8 cellular contexts compared by ENCODE assay signal in the genomic region with DNA sequence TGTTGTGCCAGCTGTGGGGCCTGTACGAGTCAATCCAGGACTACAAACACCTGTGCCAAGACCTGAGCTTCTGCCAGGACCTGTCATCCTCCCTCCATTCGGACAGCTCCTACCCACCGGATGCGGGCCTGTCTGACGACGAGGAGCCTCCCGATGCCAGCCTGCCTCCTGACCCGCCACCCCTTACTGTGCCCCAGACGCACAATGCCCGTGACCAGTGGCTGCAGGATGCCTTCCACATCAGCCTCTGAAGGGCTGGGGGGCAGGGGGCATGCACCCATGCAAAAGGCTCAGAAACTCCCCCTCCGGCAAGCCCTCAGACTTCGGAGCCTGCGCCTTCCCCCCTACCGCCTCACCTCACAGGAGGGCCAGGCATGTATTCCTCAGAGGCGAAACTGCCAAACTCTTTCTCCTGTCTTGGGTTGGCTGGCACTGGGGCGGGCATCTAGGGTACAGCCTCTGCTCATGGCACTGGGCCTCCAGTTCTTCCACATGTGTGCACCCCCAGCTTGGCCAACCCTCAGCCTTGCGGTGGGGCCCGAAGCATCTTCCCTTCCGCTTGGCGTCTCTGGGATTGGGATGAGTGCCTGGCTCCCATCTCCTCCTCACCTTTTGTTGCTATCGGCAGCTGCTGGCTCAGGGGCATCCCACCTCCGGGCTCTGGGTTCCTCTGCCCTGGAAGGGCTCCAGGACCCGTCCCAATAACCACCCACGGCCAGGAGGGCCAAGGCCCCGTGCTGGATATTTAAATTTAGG. TPM values are rescaled to one million over a fixed set of nuclear protein-coding genes. Genes with fewer than 3 reads are reported as not detected.
DNase-seq lines count a peak whose midpoint lies in the region; ATAC-seq and TF ChIP-seq lines count a peak whose summit lies in the region.

No MANE protein-coding gene starts in this region.

- H3K27me3 Mint-ChIP-seq in chondrocyte (ENCODE audit: low read depth): no peaks in the 10 kb centered on the region
- no peaks in the 10 kb centered on the region for H3K27me3 Mint-ChIP-seq in naive B cell

- H3K4me3 Mint-ChIP-seq in chondrocyte (ENCODE audit: unreplicated experiment): peak overlapping the region; percentile 74
- peak overlapping the region; percentile 92 to 99 (median 96) for H3K4me3 Mint-ChIP-seq in naive B cell

- peak overlapping the region; percentile 89 for H3K4me3 ChIP-seq in AG04449 (ENCODE audit: low read depth, low read length)
- H3K4me3 ChIP-seq in Jurkat, Clone E6-1 (ENCODE audit: low read length): peak overlapping the region; percentile 94

- peaks cover 76% of the 10 kb centered on the region for H3K4me1 Mint-ChIP-seq in chondrocyte (ENCODE audit: low read depth)
- H3K4me1 Mint-ChIP-seq in naive B cell: peaks cover 62 to 85% (median 75%) of the 10 kb centered on the region in 3 donors

- ATAC-seq in naive B cell (ENCODE audit: low read depth in 2 of 2) (no peak), GM18870 (IDR thresholded peaks at IDR 0.05; ENCODE audit: unreplicated experiment) (no peak), HG02610 (IDR thresholded peaks at IDR 0.05; ENCODE audit: unreplicated experiment) (no peak)

- H3K36me3 Mint-ChIP-seq in chondrocyte (ENCODE audit: low read depth) (peaks cover 4% of the 10 kb centered on the region), naive B cell (no peaks in the 10 kb centered on the region)

- POLR2A ChIA-PET in AG04449 (lab: Yijun Ruan, JAX): interaction anchor here (1.0 to 4.6 kb wide), 4 partner anchors 14 to 48 kb away, joined by 3 to 28 read pairs (median 8); a partner anchor contains a TSS

- CTCF ChIA-PET in AG04449 (lab: Yijun Ruan, JAX): interaction anchor here (0.7 to 16.3 kb wide), 18 partner anchors 9 to 244 kb away, joined by 3 to 207 read pairs (median 4); a partner anchor contains a TSS

- no peak for TF ChIP-seq CTCF in AG04449 (IDR thresholded peaks at IDR 0.05; ENCODE audit: insufficient read depth, low read length, missing control alignments)
- TF ChIP-seq CTCF in chondrocyte (IDR thresholded peaks at IDR 0.05): no peak
- TF ChIP-seq CTCF in GM20000 (IDR thresholded peaks at IDR 0.05; ENCODE audit: extremely low read depth, missing control alignments): no peak

- no peaks in the 10 kb centered on the region for H3K9me3 Mint-ChIP-seq in chondrocyte (ENCODE audit: low read depth)
- no peaks in the 10 kb centered on the region for H3K9me3 Mint-ChIP-seq in naive B cell

- DNase-seq in AG04449 (ENCODE audit: low read depth, low spot score): no peak
- DNase-seq in Jurkat, Clone E6-1 (ENCODE audit: low read depth, low spot score): no peak
- no peak for DNase-seq in chondrocyte (ENCODE audit: low spot score)
- no peak for DNase-seq in naive B cell
- no peak for DNase-seq in activated CD4-positive, CD25-positive, alpha-beta regulatory T cell treated with anti-CD3 and anti-CD28 coated beads, Interleukin-2, amount 50 U/mL, for 72 hours
- no peak for DNase-seq in GM20000 (ENCODE audit: low spot score)

- peak overlapping the region; percentile 87 for H3K27ac Mint-ChIP-seq in chondrocyte (ENCODE audit: unreplicated experiment)
- peak overlapping the region; percentile 95 to 100 (median 99) for H3K27ac Mint-ChIP-seq in naive B cell

RNA-seq across cellular contexts. Expression of a gene that starts 1.2 kb away (rescaled TPM):
- polyA plus RNA-seq in Jurkat, Clone E6-1 (2012; ENCODE audit: insufficient read depth, insufficient read length): 51.2 TPM
- 84.8 to 91.9 TPM (median 86.8 TPM) in 3 replicates for total RNA-seq in chondrocyte
- 10 to 100 TPM; 44.3 to 82.6 (median 61.8) TPM for polyA plus RNA-seq in naive B cell (ENCODE audit: low read depth in 6 of 6)

RNA-seq across cellular contexts. Expression of a gene that starts 2.3 kb away (rescaled TPM):
- polyA plus RNA-seq in Jurkat, Clone E6-1 (2012; ENCODE audit: insufficient read depth, insufficient read length): 37.5 TPM
- total RNA-seq in chondrocyte: 28.1 to 82.0 TPM (median 81.3 TPM) in 3 replicates
- polyA plus RNA-seq in naive B cell (ENCODE audit: low read depth in 6 of 6): 10 to 100 TPM in 4 of 6 donors, 1 to 10 TPM in 2; 5.5 to 18.3 (median 11.6) TPM

RNA-seq across cellular contexts. Expression of a gene that starts 3.3 kb away (rescaled TPM):
- polyA plus RNA-seq in Jurkat, Clone E6-1 (2012; ENCODE audit: insufficient read depth, insufficient read length): 115 TPM
- 26.4 to 32.1 TPM (median 28.1 TPM) in 3 replicates for total RNA-seq in chondrocyte
- polyA plus RNA-seq in naive B cell (ENCODE audit: low read depth in 6 of 6): 10 to 100 TPM; 56.9 to 74.5 (median 69.8) TPM

RNA-seq across cellular contexts. Expression of a gene that starts 15.4 kb away (rescaled TPM):
- 12.2 TPM for polyA plus RNA-seq in Jurkat, Clone E6-1 (2012; ENCODE audit: insufficient read depth, insufficient read length)
- 264 to 272 TPM (median 271 TPM) in 3 replicates for total RNA-seq in chondrocyte
- polyA plus RNA-seq in naive B cell (ENCODE audit: low read depth in 6 of 6): 10 to 100 TPM; 12.5 to 40.5 (median 23.0) TPM

RNA-seq across cellular contexts. Expression of a gene that starts 22.0 kb away (rescaled TPM):
- 1.4 TPM for polyA plus RNA-seq in Jurkat, Clone E6-1 (2012; ENCODE audit: insufficient read depth, insufficient read length)
- total RNA-seq in chondrocyte: 0.22 to 0.44 TPM in 2 of 3 replicates, not detected in the other
- not detected for polyA plus RNA-seq in naive B cell (ENCODE audit: low read depth in 6 of 6)
